In the genomic region with DNA sequence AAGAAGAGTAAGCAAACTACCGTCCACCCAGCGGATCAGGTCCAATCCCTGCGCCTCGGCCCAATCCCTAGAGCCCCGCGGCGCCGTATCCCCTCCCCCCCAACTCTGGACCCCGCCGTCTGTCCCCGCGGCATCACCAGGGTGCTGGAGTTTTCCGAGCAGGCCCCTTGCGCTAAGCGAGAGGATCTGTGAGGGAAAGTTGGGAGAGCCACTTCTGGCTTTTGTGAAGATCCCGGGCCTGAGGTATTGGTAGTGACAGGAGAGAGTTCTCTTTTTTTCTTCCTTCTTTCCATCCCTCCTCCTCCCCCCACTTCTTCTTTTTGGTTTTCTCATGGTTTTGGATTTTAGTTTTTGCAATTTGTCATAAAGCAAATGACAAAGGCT, we compare ENCODE assay signal across 19 cellular contexts. TPM values are rescaled to one million over a fixed set of nuclear protein-coding genes. Genes with fewer than 3 reads are reported as not detected.
DNase-seq lines count a peak whose midpoint lies in the region; ATAC-seq and TF ChIP-seq lines count a peak whose summit lies in the region.
"Had no signal": no experiment of that assay in that cellular context is flagged by ENCODE, and none has a peak within 500 bp of the region (broad histone marks: within the 10 kb centered on the region; RNA-seq: fewer than 3 reads in every experiment).

No MANE protein-coding gene starts in this region.

- H2BK15ac ChIP-seq in H9 (ENCODE audit: low read depth, low read length) = no peak overlapping the region

- H2BK20ac ChIP-seq in H9 (ENCODE audit: low read depth, low read length, poor library complexity, severe bottlenecking) = no peak overlapping the region

- H3K9me3 ChIP-seq in H9 (ENCODE audit: control insufficient read depth, low read depth, low read length) (no peaks in the 10 kb centered on the region), iPS-18a (ENCODE audit: control insufficient read depth, low read depth, low read length) (no peaks in the 10 kb centered on the region), colonic mucosa (no peaks in the 10 kb centered on the region)
- H3K9me3 ChIP-seq: HAP-1, thoracic aorta had no signal

- intact Hi-C loops in colonic mucosa (cut with DNase I) = no loop called here

- no peaks in the 10 kb centered on the region for H3K79me1 ChIP-seq in H9 (ENCODE audit: insufficient read depth, low read depth, low read length, poor library complexity, severe bottlenecking)

- no peaks in the 10 kb centered on the region for H4K20me1 ChIP-seq in H9 (ENCODE audit: control insufficient read depth, insufficient read depth, insufficient read length)

- peaks cover 0 to 13% of the 10 kb centered on the region in 2 experiments; a peak in 3 of 5 replicates for H3K9me3 Mint-ChIP-seq in H9

- H3K18ac ChIP-seq in H9 (ENCODE audit: insufficient read length, low read depth, low read length) = no peak overlapping the region

- no peak overlapping the region for H3K14ac ChIP-seq in H9 (ENCODE audit: insufficient read depth, low read length)

- no peaks in the 10 kb centered on the region; a peak in 2 of 7 replicates for H3K36me3 Mint-ChIP-seq in H9 (ENCODE audit: insufficient read depth in 1 of 3, low read depth in 3 of 3)
- H3K36me3 Mint-ChIP-seq: brain had no signal

- H3K27ac ChIP-seq in H9 (ENCODE audit: insufficient read length, low read depth, low read length) (no peak overlapping the region), iPS-18a (ENCODE audit: low read length) (no peak overlapping the region), colonic mucosa (no peak overlapping the region)
- H3K27ac ChIP-seq: epithelial cell of prostate, HL-60, thoracic aorta had no signal

- TF ChIP-seq CTCF in H9 (conservative IDR thresholded peaks at IDR 0.05) = no peak
- TF ChIP-seq CTCF in colonic mucosa (IDR thresholded peaks at IDR 0.05) = no peak

- H3K9ac ChIP-seq in H9 (ENCODE audit: extremely low read depth, insufficient read length, low read length) = no peak overlapping the region
- no peak overlapping the region for H3K9ac ChIP-seq in iPS-18a (ENCODE audit: low read length)
- H3K9ac ChIP-seq in colonic mucosa (ENCODE audit: low read depth in 2 of 2, low read length in 2 of 2) = no peak overlapping the region

- no peak overlapping the region for H3T11ph ChIP-seq in H9 (ENCODE audit: low read length)

- no peak overlapping the region for H3K56ac ChIP-seq in H9 (ENCODE audit: insufficient read length, low read depth, low read length)

- H2BK5ac ChIP-seq in H9 (ENCODE audit: insufficient read length, low read length) = no peak overlapping the region

- no peak overlapping the region for H4K5ac ChIP-seq in H9 (ENCODE audit: insufficient read length, low read depth, low read length)

- H2BK120ac ChIP-seq in H9 (ENCODE audit: low read depth, low read length, poor library complexity, severe bottlenecking) = no peak overlapping the region

- H4K8ac ChIP-seq in H9 (replicated peaks; ENCODE audit: insufficient read length, low read depth, low read length) = no peak overlapping the region

- ATAC-seq in GM18519 (IDR thresholded peaks at IDR 0.05; ENCODE audit: low FRiP score, unreplicated experiment) (no peak), HG03280 (IDR thresholded peaks at IDR 0.05; ENCODE audit: unreplicated experiment) (no peak)

- H3K4ac ChIP-seq in H9 (ENCODE audit: low read depth, low read length) = no peak overlapping the region

- no peak overlapping the region for H4K91ac ChIP-seq in H9 (ENCODE audit: insufficient read length, low read depth, low read length)

- H3K4me3 ChIP-seq in iPS-18a (ENCODE audit: low read length) (peak overlapping the region; percentile 44), colonic mucosa (no peak overlapping the region)
- H3K4me3 ChIP-seq: HAP-1, thoracic aorta had no signal

- H3K36me3 ChIP-seq in iPS-18a (ENCODE audit: control insufficient read depth, low read depth, low read length) (no peaks in the 10 kb centered on the region), colonic mucosa (no peaks in the 10 kb centered on the region)
- H3K36me3 ChIP-seq: HAP-1, thoracic aorta had no signal

- no peak overlapping the region for H3K27ac Mint-ChIP-seq in H9
- H3K27ac Mint-ChIP-seq: brain had no signal

- H2BK12ac ChIP-seq in H9 (ENCODE audit: insufficient read length, low read depth, low read length) = no peak overlapping the region

- no peak overlapping the region for H2AK5ac ChIP-seq in H9 (ENCODE audit: insufficient read length, low read length)

- peaks cover 15% of the 10 kb centered on the region for H3K23me2 ChIP-seq in H9 (ENCODE audit: insufficient read length, low read depth, low read length, poor library complexity, severe bottlenecking)

- peaks cover 79% of the 10 kb centered on the region for H3K27me3 ChIP-seq in H9 (ENCODE audit: insufficient read depth, low read length)
- peaks cover 96% of the 10 kb centered on the region for H3K27me3 ChIP-seq in iPS-18a (ENCODE audit: control insufficient read depth, insufficient read depth, low read length)
- peaks cover 76% of the 10 kb centered on the region for H3K27me3 ChIP-seq in colonic mucosa

- peak overlapping the region; percentile 27 to 75; a peak in 4 of 5 replicates for H3K4me3 Mint-ChIP-seq in H9

- H3K4me1 ChIP-seq in H9 (ENCODE audit: insufficient read depth, low read length) (no peaks in the 10 kb centered on the region), iPS-18a (ENCODE audit: control insufficient read depth, low read depth, low read length) (peaks cover 23% of the 10 kb centered on the region), colonic mucosa (peaks cover 10% of the 10 kb centered on the region)
- H3K4me1 ChIP-seq: HAP-1 had no signal

- H3K79me2 ChIP-seq in H9 (ENCODE audit: insufficient read depth, low read length) = no peaks in the 10 kb centered on the region

- no peak overlapping the region for H2AFZ ChIP-seq in H9 (ENCODE audit: low read length)

- peaks cover 34 to 50% of the 10 kb centered on the region in 2 experiments for H3K4me1 Mint-ChIP-seq in H9

- peak; percentile 24 for DNase-seq in CD1c-positive myeloid dendritic cell (ENCODE audit: extremely low spot score)
- DNase-seq in H9 = no peak
- DNase-seq in OCI-M1 (lab: John Stamatoyannopoulos, UW) = peak; percentile 32
- no peak for DNase-seq in colonic mucosa
- no peak for DNase-seq in DMS53 treated with DMSO at 0.1 percent for 48 hours (lab: John Stamatoyannopoulos, UW; ENCODE audit: unreplicated experiment)
- DNase-seq: dermis blood vessel endothelial cell, Karpas-422, NCI-H146, small intestine had no signal

- peaks cover 98% of the 10 kb centered on the region for H3K27me3 Mint-ChIP-seq in H9 (ENCODE audit: low read depth)

- peak overlapping the region; percentile 37 for H3K4me2 ChIP-seq in H9 (ENCODE audit: insufficient read depth, insufficient read length, low read length)

- WGBS in H9 (ENCODE audit: extremely low coverage, insufficient read length, low lambda C conversion rate) = no CpG with 5 or more reads among the region's 16 CpGs

- no peak overlapping the region for H3K23ac ChIP-seq in H9 (ENCODE audit: insufficient read length, low read depth, low read length)

RNA-seq across cellular contexts. Expression of gene DLX4, which starts 3.5 kb away (rescaled TPM):
- total RNA-seq in H9 (2021) (1.7 and 2.5 TPM in 2 replicates), colonic mucosa (under 1 TPM in 1 of 2 donors, not detected in 1; 0.49 TPM)
- total RNA-seq: dermis blood vessel endothelial cell, frontal cortex, liver, thoracic aorta had no signal

RNA-seq across cellular contexts. Expression of gene DLX3, which starts 29.5 kb away (rescaled TPM):
- total RNA-seq in H9 (2021) (1.1 and 1.2 TPM in 2 replicates), colonic mucosa (under 1 TPM in 1 of 2 donors, not detected in 1; 0.21 TPM)
- total RNA-seq: dermis blood vessel endothelial cell, frontal cortex, liver had no signal

Comparison
In these comparisons a context has a peak if more than half of its experiments do, and no peak if none do; other contexts are left out.
1. DNase-seq: peak in CD1c-positive myeloid dendritic cell (single experiment) and OCI-M1 (single experiment); none in H9 (single experiment), colonic mucosa (single experiment) and DMS53 treated with DMSO at 0.1 percent for 48 hours (single experiment).